In genomic region chr4:113762851-113763172, GRCh38 we compare ENCODE assay signal across 8 cellular contexts. TPM values are rescaled to one million over a fixed set of nuclear protein-coding genes. Genes with fewer than 3 reads are reported as not detected.
DNase-seq lines count a peak whose midpoint lies in the region; FAIRE-seq and TF ChIP-seq lines count a peak whose summit lies in the region.

No MANE protein-coding gene starts in this region.

- no peaks in the 10 kb centered on the region for H3K9me3 ChIP-seq in keratinocyte (ENCODE audit: control insufficient read depth, low read depth, low read length)

- peaks cover 18% of the 10 kb centered on the region for H3K36me3 Mint-ChIP-seq in T-helper 2 cell treated with Interferon-gamma antibody and Interleukin-4, amounts not matched to agents 5 μg/mL and 100 μg/mL, for 36 hours (ENCODE audit: low read depth)
- H3K36me3 Mint-ChIP-seq in activated naive CD8-positive, alpha-beta T cell, result peaks cover 11% of the 10 kb centered on the region

- H3K4me1 ChIP-seq in keratinocyte (ENCODE audit: control insufficient read depth, extremely low read depth, insufficient read depth, low read length), result peaks cover 12% of the 10 kb centered on the region

- H3K4me3 Mint-ChIP-seq in T-helper 2 cell treated with Interferon-gamma antibody and Interleukin-4, amounts not matched to agents 5 μg/mL and 100 μg/mL, for 36 hours, result peak overlapping the region; percentile 92
- peak overlapping the region; percentile 91 for H3K4me3 Mint-ChIP-seq in activated naive CD8-positive, alpha-beta T cell

- no peak for FAIRE-seq in keratinocyte (lab: Jason Lieb, UNC)

- peak overlapping the region; percentile 59 for H2AFZ ChIP-seq in keratinocyte (ENCODE audit: control insufficient read depth, low read length)

- no peaks in the 10 kb centered on the region for H4K20me1 ChIP-seq in keratinocyte (ENCODE audit: control insufficient read depth, extremely low read depth, insufficient read depth, low read length)

- no peaks in the 10 kb centered on the region for H3K9me3 Mint-ChIP-seq in T-helper 2 cell treated with Interferon-gamma antibody and Interleukin-4, amounts not matched to agents 5 μg/mL and 100 μg/mL, for 36 hours
- no peaks in the 10 kb centered on the region for H3K9me3 Mint-ChIP-seq in activated naive CD8-positive, alpha-beta T cell (ENCODE audit: low read depth)

- H3K4me3 ChIP-seq in keratinocyte (ENCODE audit: control insufficient read depth in 2 of 3, extremely low read depth in 1 of 3, insufficient read depth in 2 of 3, low read depth in 1 of 3, low read length in 3 of 3), result peak overlapping the region; percentile 27 to 90 (median 75)

- dilution Hi-C loops in keratinocyte (cut with MboI; ENCODE audit: extremely low pct_ligation_motif_present, low sequenced_read_pairs), result no loop called here

- H3K4me1 Mint-ChIP-seq in T-helper 2 cell treated with Interferon-gamma antibody and Interleukin-4, amounts not matched to agents 5 μg/mL and 100 μg/mL, for 36 hours (ENCODE audit: low read depth), result peaks cover 36% of the 10 kb centered on the region
- peaks cover 44% of the 10 kb centered on the region for H3K4me1 Mint-ChIP-seq in activated naive CD8-positive, alpha-beta T cell (ENCODE audit: low read depth)

- H3K9ac ChIP-seq in keratinocyte (ENCODE audit: control insufficient read depth, extremely low read depth, insufficient read depth, low read length), result peak overlapping the region; percentile 96

- DNase-seq in T-helper 2 cell treated with Interferon-gamma antibody and Interleukin-4, amounts not matched to agents 5 μg/mL and 100 μg/mL, for 36 hours (ENCODE audit: low spot score), result no peak
- DNase-seq in T-helper 2 cell, result no peak
- no peak for DNase-seq in keratinocyte (ENCODE audit: low read depth, low spot score)
- DNase-seq in substantia nigra (lab: John Stamatoyannopoulos, UW), result peak in 1 of 49 donors; percentile 32
- DNase-seq in kidney glomerular epithelial cell (lab: John Stamatoyannopoulos, UW), result no peak
- no peak for DNase-seq in cerebellar nuclear complex (lab: John Stamatoyannopoulos, UW)
- DNase-seq in NAMALWA (ENCODE audit: low spot score), result no peak

- H3K27ac ChIP-seq in keratinocyte (ENCODE audit: control insufficient read depth, insufficient read depth, low read length) (peak overlapping the region; percentile 98), substantia nigra (ENCODE audit: low read depth, low read length, poor library complexity, severe bottlenecking) (peak overlapping the region; percentile 97)

- no peaks in the 10 kb centered on the region for H3K27me3 Mint-ChIP-seq in T-helper 2 cell treated with Interferon-gamma antibody and Interleukin-4, amounts not matched to agents 5 μg/mL and 100 μg/mL, for 36 hours (ENCODE audit: low read depth)
- H3K27me3 Mint-ChIP-seq in activated naive CD8-positive, alpha-beta T cell, result no peaks in the 10 kb centered on the region

- peaks cover 20% of the 10 kb centered on the region for H3K79me2 ChIP-seq in keratinocyte (ENCODE audit: control insufficient read depth, insufficient read depth, low read length)

- H3K27me3 ChIP-seq in keratinocyte (ENCODE audit: control insufficient read depth, extremely low read depth, insufficient read depth, low read length), result no peaks in the 10 kb centered on the region

- H3K27ac Mint-ChIP-seq in T-helper 2 cell treated with Interferon-gamma antibody and Interleukin-4, amounts not matched to agents 5 μg/mL and 100 μg/mL, for 36 hours, result peak overlapping the region; percentile 99
- peak overlapping the region; percentile 95 for H3K27ac Mint-ChIP-seq in activated naive CD8-positive, alpha-beta T cell

- H3K36me3 ChIP-seq in keratinocyte (ENCODE audit: control insufficient read depth in 2 of 2, extremely low read depth in 1 of 2, insufficient read depth in 2 of 2, low read length in 2 of 2), result no peaks in the 10 kb centered on the region

- no peaks in the 10 kb centered on the region for H3K9me1 ChIP-seq in keratinocyte (ENCODE audit: control insufficient read depth, extremely low read depth, insufficient read depth, low read length)

- TF ChIP-seq CTCF in keratinocyte (optimal IDR thresholded peaks at IDR 0.05 in 1 of 3, IDR thresholded peaks at IDR 0.05 in 1 of 3, conservative IDR thresholded peaks at IDR 0.05 in 1 of 3; ENCODE audit: extremely low read depth in 1 of 3, insufficient read depth in 2 of 3, low read length in 3 of 3), result no peak

- peak overlapping the region; percentile 95 for H3K4me2 ChIP-seq in keratinocyte (ENCODE audit: control insufficient read depth, extremely low read depth, insufficient read depth, low read depth, low read length)

RNA-seq across cellular contexts. Expression of gene CAMK2D, which starts 1.3 kb away (rescaled TPM):
- polyA plus RNA-seq in keratinocyte, result 13.2 to 18.8 TPM (median 16.7 TPM) in 3 replicates
- 64.7 TPM for polyA plus RNA-seq in keratinocyte (2011; ENCODE audit: low read depth)
- polyA plus RNA-seq in keratinocyte (2011; cell fraction: cytosol; rRNA removed), result 8.1 and 18.3 TPM in 2 replicates
- 12.2 and 16.2 TPM in 2 replicates for polyA plus RNA-seq in keratinocyte (2011; cell fraction: nucleus; rRNA removed)
- 12.1 and 30.6 TPM in 2 replicates for polyA plus RNA-seq in keratinocyte (2012; ENCODE audit: low replicate concordance)
- polyA minus RNA-seq in keratinocyte, result 6.4 to 40.9 TPM (median 28.5 TPM) in 3 replicates
- 24.6 TPM for polyA minus RNA-seq in keratinocyte (2011; cell fraction: cytosol; rRNA and poly(A)+ RNA removed)
- 24.5 and 38.5 TPM in 2 replicates for polyA minus RNA-seq in keratinocyte (2011; cell fraction: nucleus; rRNA and poly(A)+ RNA removed)
